In genomic region chr2:227772932-227773331, GRCh38 we compare ENCODE assay signal across 20 cellular contexts. TPM values are rescaled to one million over a fixed set of nuclear protein-coding genes. Genes with fewer than 3 reads are reported as not detected.
DNase-seq lines count a peak whose midpoint lies in the region; ATAC-seq, FAIRE-seq and TF ChIP-seq lines count a peak whose summit lies in the region.
"Had no signal": no experiment of that assay in that cellular context is flagged by ENCODE, and none has a peak within 500 bp of the region (broad histone marks: within the 10 kb centered on the region; RNA-seq: fewer than 3 reads in every experiment).

No MANE protein-coding gene starts in this region.

- H3K14ac ChIP-seq in H9 (ENCODE audit: insufficient read depth, low read length) = no peak overlapping the region

- no peaks in the 10 kb centered on the region; the same call in 1 of the 2 replicates for H3K27me3 Mint-ChIP-seq in H9 (ENCODE audit: low read depth)
- H3K27me3 Mint-ChIP-seq in activated T-helper 17 cell treated with anti-CD3 and anti-CD28 coated beads, Interleukin-2, amount 50 U/mL, for 72 hours = no peaks in the 10 kb centered on the region
- H3K27me3 Mint-ChIP-seq: CD8-positive, alpha-beta memory T cell had no signal

- no peak overlapping the region for H2BK5ac ChIP-seq in H9 (ENCODE audit: insufficient read length, low read length)

- POLR2A ChIA-PET in A549 (lab: Yijun Ruan, JAX) = no interaction called here

- no peak for TF ChIP-seq RAD21 in A549 (conservative IDR thresholded peaks at IDR 0.05 in 1 of 2, IDR thresholded peaks at IDR 0.05 in 1 of 2)

- H3K27ac ChIP-seq in A549 (peak overlapping the region; percentile 41 to 67; a peak in 3 of 6 replicates), H9 (ENCODE audit: insufficient read length, low read depth, low read length) (no peak overlapping the region), lower lobe of right lung (no peak overlapping the region)
- H3K27ac ChIP-seq: BLaER1 treated with 17β-estradiol and CSF1 and Interleukin-3, amounts not matched to agents 10 nM and 100 nM had no signal

- no peak overlapping the region for H3K4me3 Mint-ChIP-seq in H9
- H3K4me3 Mint-ChIP-seq in activated T-helper 17 cell treated with anti-CD3 and anti-CD28 coated beads, Interleukin-2, amount 50 U/mL, for 72 hours = peak overlapping the region; percentile 78
- H3K4me3 Mint-ChIP-seq: CD8-positive, alpha-beta memory T cell had no signal

- peak overlapping the region; percentile 47 for H2BK12ac ChIP-seq in H9 (ENCODE audit: insufficient read length, low read depth, low read length)

- WGBS in A549 (ENCODE audit: missing lambda C conversion rate) = 49% methylated on average over 2 of the region's 2 CpGs
- WGBS in H9 (ENCODE audit: extremely low coverage, insufficient read length, low lambda C conversion rate) = no CpG with 5 or more reads among the region's 2 CpGs

- H3K79me1 ChIP-seq in H9 (ENCODE audit: insufficient read depth, low read depth, low read length, poor library complexity, severe bottlenecking) = no peaks in the 10 kb centered on the region

- no peak overlapping the region for H4K91ac ChIP-seq in H9 (ENCODE audit: insufficient read length, low read depth, low read length)

- ATAC-seq in A549 (peak in 1 of 2 experiments; percentile 60; a peak in 3 of 6 replicates), lower lobe of right lung (no peak)
- ATAC-seq in activated T-helper 17 cell treated with anti-CD3 and anti-CD28 coated beads, Interleukin-2, amount 50 U/mL, for 72 hours (replicated peaks) = no peak
- ATAC-seq: Right ventricle myocardium inferior had no signal

- H3K4me1 ChIP-seq in A549 (peaks cover 10% of the 10 kb centered on the region; the same call in 2 of the 3 replicates), H9 (ENCODE audit: insufficient read depth, low read length) (peaks cover 3% of the 10 kb centered on the region; the same call in 1 of the 2 replicates), lower lobe of right lung (no peaks in the 10 kb centered on the region), BE2C (no peaks in the 10 kb centered on the region)

- intact Hi-C loops in lower lobe of right lung (cut with DNase I) = no loop called here

- H3T11ph ChIP-seq in H9 (ENCODE audit: low read length) = no peak overlapping the region

- DNase-seq in A549 (ENCODE audit: low read depth in 1 of 2, low spot score in 1 of 2) (no peak), H9 (no peak), lower lobe of right lung (no peak), BE2C (no peak)
- DNase-seq in activated CD4-positive, alpha-beta T cell treated with anti-CD3 and anti-CD28 coated beads, Interleukin-2, amount 50 U/mL, for 48 hours = no peak
- DNase-seq: CD8-positive, alpha-beta memory T cell; H7; NCI-H1105; NCI-H2081; NK-92 treated with Interleukin-12 subunit alpha and Interleukin-12 subunit beta, amount 100 ng/mL, for 24 hours had no signal

- H3K27me3 ChIP-seq in H9 (ENCODE audit: insufficient read depth, low read length) (no peaks in the 10 kb centered on the region), lower lobe of right lung (ENCODE audit: low read depth) (no peaks in the 10 kb centered on the region), BE2C (no peaks in the 10 kb centered on the region)
- H3K27me3 ChIP-seq: BLaER1 treated with 17β-estradiol and CSF1 and Interleukin-3, amounts not matched to agents 10 nM and 100 nM had no signal

- H3K79me2 ChIP-seq in H9 (ENCODE audit: insufficient read depth, low read length) = no peaks in the 10 kb centered on the region

- no peaks in the 10 kb centered on the region for H4K20me1 ChIP-seq in H9 (ENCODE audit: control insufficient read depth, insufficient read depth, insufficient read length)
- H4K20me1 ChIP-seq: BLaER1 treated with 17β-estradiol and CSF1 and Interleukin-3, amounts not matched to agents 10 nM and 100 nM had no signal

- no peak overlapping the region for H4K8ac ChIP-seq in H9 (replicated peaks; ENCODE audit: insufficient read length, low read depth, low read length)

- H3K56ac ChIP-seq in H9 (ENCODE audit: insufficient read length, low read depth, low read length) = no peak overlapping the region

- no peak overlapping the region for H2AFZ ChIP-seq in H9 (ENCODE audit: low read length)

- H3K9me3 ChIP-seq in A549 = no peaks in the 10 kb centered on the region
- no peaks in the 10 kb centered on the region for H3K9me3 ChIP-seq in H9 (ENCODE audit: control insufficient read depth, low read depth, low read length)
- no peaks in the 10 kb centered on the region for H3K9me3 ChIP-seq in lower lobe of right lung
- no peaks in the 10 kb centered on the region; the same call in 1 of the 2 replicates for H3K9me3 ChIP-seq in BE2C

- no peak overlapping the region for H3K23ac ChIP-seq in H9 (ENCODE audit: insufficient read length, low read depth, low read length)

- H2BK15ac ChIP-seq in H9 (ENCODE audit: low read depth, low read length) = no peak overlapping the region

- no peak overlapping the region for H3K4ac ChIP-seq in H9 (ENCODE audit: low read depth, low read length)

- no peaks in the 10 kb centered on the region for H3K9me3 Mint-ChIP-seq in H9
- H3K9me3 Mint-ChIP-seq in activated T-helper 17 cell treated with anti-CD3 and anti-CD28 coated beads, Interleukin-2, amount 50 U/mL, for 72 hours = no peaks in the 10 kb centered on the region
- H3K9me3 Mint-ChIP-seq: CD8-positive, alpha-beta memory T cell had no signal

- TF ChIP-seq CTCF in A549 (IDR thresholded peaks at IDR 0.05) = no peak
- TF ChIP-seq CTCF in H9 (conservative IDR thresholded peaks at IDR 0.05) = no peak
- TF ChIP-seq CTCF in lower lobe of right lung (IDR thresholded peaks at IDR 0.05) = no peak
- TF ChIP-seq CTCF in BE2C (IDR thresholded peaks at IDR 0.05; ENCODE audit: low read depth, low read length) = no peak

- TF ChIP-seq EP300 in A549 (IDR thresholded peaks at IDR 0.05) = no peak

- no peak overlapping the region for H3K4me3 ChIP-seq in A549
- no peak overlapping the region for H3K4me3 ChIP-seq in lower lobe of right lung
- no peak overlapping the region for H3K4me3 ChIP-seq in BE2C (ENCODE audit: low read depth, low read length)
- H3K4me3 ChIP-seq: BLaER1 treated with 17β-estradiol and CSF1 and Interleukin-3, amounts not matched to agents 10 nM and 100 nM had no signal

- FAIRE-seq in A549 (lab: Jason Lieb, UNC) = no peak
- FAIRE-seq: D721Med, HTR-8/SVneo, RCC 7860 had no signal

- H2AK5ac ChIP-seq in H9 (ENCODE audit: insufficient read length, low read length) = no peak overlapping the region

- H2BK120ac ChIP-seq in H9 (ENCODE audit: low read depth, low read length, poor library complexity, severe bottlenecking) = no peak overlapping the region

- H3K4me1 Mint-ChIP-seq in H9 = peaks cover 24 to 25% of the 10 kb centered on the region in 2 experiments
- peaks cover 26% of the 10 kb centered on the region for H3K4me1 Mint-ChIP-seq in activated T-helper 17 cell treated with anti-CD3 and anti-CD28 coated beads, Interleukin-2, amount 50 U/mL, for 72 hours

- no peak overlapping the region for H3K9ac ChIP-seq in H9 (ENCODE audit: extremely low read depth, insufficient read length, low read length)
- H3K9ac ChIP-seq: BLaER1 treated with 17β-estradiol and CSF1 and Interleukin-3, amounts not matched to agents 10 nM and 100 nM had no signal

- H3K4me2 ChIP-seq in A549 = no peak overlapping the region
- H3K4me2 ChIP-seq in H9 (ENCODE audit: insufficient read depth, insufficient read length, low read length) = no peak overlapping the region
- H3K4me2 ChIP-seq: BLaER1 treated with 17β-estradiol and CSF1 and Interleukin-3, amounts not matched to agents 10 nM and 100 nM had no signal

- H3K27ac Mint-ChIP-seq in H9 = no peak overlapping the region; a peak in 1 of 7 replicates
- no peak overlapping the region for H3K27ac Mint-ChIP-seq in activated T-helper 17 cell treated with anti-CD3 and anti-CD28 coated beads, Interleukin-2, amount 50 U/mL, for 72 hours

- H3K36me3 ChIP-seq in lower lobe of right lung (no peaks in the 10 kb centered on the region), BE2C (no peaks in the 10 kb centered on the region)
- H3K36me3 ChIP-seq: BLaER1 treated with 17β-estradiol and CSF1 and Interleukin-3, amounts not matched to agents 10 nM and 100 nM had no signal

- H2BK20ac ChIP-seq in H9 (ENCODE audit: low read depth, low read length, poor library complexity, severe bottlenecking) = no peak overlapping the region

- H3K23me2 ChIP-seq in H9 (ENCODE audit: insufficient read length, low read depth, low read length, poor library complexity, severe bottlenecking) = no peaks in the 10 kb centered on the region

- no peak overlapping the region for H3K18ac ChIP-seq in H9 (ENCODE audit: insufficient read length, low read depth, low read length)

- CTCF ChIA-PET in A549 (lab: Yijun Ruan, JAX) = interaction anchor here (0.8 to 3.5 kb wide), 3 partner anchors 11 to 367 kb away, joined by 3 to 16 read pairs (median 3); no protein-coding TSS in a partner anchor

- no peaks in the 10 kb centered on the region; a peak in 1 of 7 replicates for H3K36me3 Mint-ChIP-seq in H9 (ENCODE audit: insufficient read depth in 1 of 3, low read depth in 3 of 3)
- H3K36me3 Mint-ChIP-seq in activated T-helper 17 cell treated with anti-CD3 and anti-CD28 coated beads, Interleukin-2, amount 50 U/mL, for 72 hours (ENCODE audit: low read depth) = peaks cover 4% of the 10 kb centered on the region
- H3K36me3 Mint-ChIP-seq: CD8-positive, alpha-beta memory T cell had no signal

- H4K5ac ChIP-seq in H9 (ENCODE audit: insufficient read length, low read depth, low read length) = no peak overlapping the region

- no peak for TF ChIP-seq POLR2A in A549 (IDR thresholded peaks at IDR 0.05; ENCODE audit: low read length)

RNA-seq across cellular contexts. Expression of gene SCYGR8, which starts 27.2 kb away (rescaled TPM):
- polyA plus RNA-seq in A549 (2011; rRNA removed) (not detected in 2 replicates), A549 (2017; fragmentation: RNase III; extraction: RNeasy Plus Mini Kit Qiagen cat#74134 plus additional on column Dnase treatment) (not detected in 3 replicates)
- not detected in 2 replicates for polyA plus RNA-seq in A549 (2012; cell fraction: cytosol; rRNA removed)
- polyA plus RNA-seq in A549 (2012; cell fraction: nucleus; rRNA removed) = not detected in 2 replicates
- not detected in 2 replicates for polyA minus RNA-seq in A549 (2011; rRNA and poly(A)+ RNA removed)
- total RNA-seq in H9 (2021) (not detected in 2 replicates), lower lobe of right lung (not detected)
- not detected for total RNA-seq in activated T-helper 17 cell treated with anti-CD3 and anti-CD28 coated beads, Interleukin-2, amount 50 U/mL, for 72 hours
- polyA plus RNA-seq in BE2C (2012; ENCODE audit: insufficient read depth, insufficient read length, low read depth) = not detected
- total RNA-seq: A673; CD8-positive, alpha-beta memory T cell; G401; H7; NCI-H460; Right ventricle myocardium inferior; SK-MEL-5 had no signal
- polyA plus RNA-seq: CD8-positive, alpha-beta memory T cell had no signal

RNA-seq across cellular contexts. Expression of gene CCL20, which starts 40.7 kb away (rescaled TPM):
- 3.4 and 6.5 TPM in 2 replicates for polyA plus RNA-seq in A549 (2011; rRNA removed)
- 0.57 and 1.3 TPM in 2 replicates for polyA plus RNA-seq in A549 (2012; cell fraction: cytosol; rRNA removed)
- 0.18 and 0.47 TPM in 2 replicates for polyA plus RNA-seq in A549 (2012; cell fraction: nucleus; rRNA removed)
- 0.43 to 1.1 TPM (median 0.45 TPM) in 3 replicates for polyA plus RNA-seq in A549 (2017; fragmentation: RNase III; extraction: RNeasy Plus Mini Kit Qiagen cat#74134 plus additional on column Dnase treatment)
- polyA minus RNA-seq in A549 (2011; rRNA and poly(A)+ RNA removed) = 1.8 and 2.7 TPM in 2 replicates
- total RNA-seq in H9 (2021) = not detected in 2 replicates
- 100 to 1,000 TPM in 1 of 2 donors, 10 to 100 TPM in 1; 36.1 to 137 TPM for total RNA-seq in activated T-helper 17 cell treated with anti-CD3 and anti-CD28 coated beads, Interleukin-2, amount 50 U/mL, for 72 hours
- total RNA-seq in lower lobe of right lung = 1.6 TPM
- not detected for polyA plus RNA-seq in BE2C (2012; ENCODE audit: insufficient read depth, insufficient read length, low read depth)
- total RNA-seq: A673, G401, H7, Right ventricle myocardium inferior had no signal

RNA-seq across cellular contexts. Expression of gene SCYGR7, which starts 44.8 kb away (rescaled TPM):
- not detected in 2 replicates for polyA plus RNA-seq in A549 (2011; rRNA removed)
- not detected in 2 replicates for polyA plus RNA-seq in A549 (2012; cell fraction: cytosol; rRNA removed)
- not detected in 2 replicates for polyA plus RNA-seq in A549 (2012; cell fraction: nucleus; rRNA removed)
- polyA plus RNA-seq in A549 (2017; fragmentation: RNase III; extraction: RNeasy Plus Mini Kit Qiagen cat#74134 plus additional on column Dnase treatment) = not detected in 3 replicates
- polyA minus RNA-seq in A549 (2011; rRNA and poly(A)+ RNA removed) = not detected in 2 replicates
- total RNA-seq in H9 (2021) = not detected in 2 replicates
- total RNA-seq in activated T-helper 17 cell treated with anti-CD3 and anti-CD28 coated beads, Interleukin-2, amount 50 U/mL, for 72 hours = not detected
- not detected for total RNA-seq in lower lobe of right lung
- not detected for polyA plus RNA-seq in BE2C (2012; ENCODE audit: insufficient read depth, insufficient read length, low read depth)
- total RNA-seq: A673; CD8-positive, alpha-beta memory T cell; G401; H7; NCI-H460; Right ventricle myocardium inferior; SK-MEL-5 had no signal
- polyA plus RNA-seq: CD8-positive, alpha-beta memory T cell had no signal

RNA-seq across cellular contexts. Expression of gene SCYGR6, which starts 48.4 kb away (rescaled TPM):
- polyA plus RNA-seq in A549 (2011; rRNA removed) (not detected in 2 replicates), A549 (2017; fragmentation: RNase III; extraction: RNeasy Plus Mini Kit Qiagen cat#74134 plus additional on column Dnase treatment) (not detected in 3 replicates)
- not detected in 2 replicates for polyA plus RNA-seq in A549 (2012; cell fraction: cytosol; rRNA removed)
- polyA plus RNA-seq in A549 (2012; cell fraction: nucleus; rRNA removed) = not detected in 2 replicates
- polyA minus RNA-seq in A549 (2011; rRNA and poly(A)+ RNA removed) = not detected in 2 replicates
- total RNA-seq in H9 (2021) (not detected in 2 replicates), lower lobe of right lung (not detected)
- total RNA-seq in activated T-helper 17 cell treated with anti-CD3 and anti-CD28 coated beads, Interleukin-2, amount 50 U/mL, for 72 hours = not detected
- polyA plus RNA-seq in BE2C (2012; ENCODE audit: insufficient read depth, insufficient read length, low read depth) = not detected
- total RNA-seq: A673; CD8-positive, alpha-beta memory T cell; G401; H7; NCI-H460; Right ventricle myocardium inferior; SK-MEL-5 had no signal
- polyA plus RNA-seq: CD8-positive, alpha-beta memory T cell had no signal

RNA-seq across cellular contexts. Expression of gene SLC19A3, which starts 55.1 kb away (rescaled TPM):
- 7.6 and 8.8 TPM in 2 replicates for polyA plus RNA-seq in A549 (2011; rRNA removed)
- polyA plus RNA-seq in A549 (2012; cell fraction: cytosol; rRNA removed) = 2.6 and 3.2 TPM in 2 replicates
- polyA plus RNA-seq in A549 (2012; cell fraction: nucleus; rRNA removed) = 7.2 and 9.5 TPM in 2 replicates
- 2.2 to 2.8 TPM (median 2.7 TPM) in 3 replicates for polyA plus RNA-seq in A549 (2017; fragmentation: RNase III; extraction: RNeasy Plus Mini Kit Qiagen cat#74134 plus additional on column Dnase treatment)
- polyA minus RNA-seq in A549 (2011; rRNA and poly(A)+ RNA removed) = 20.8 and 23.6 TPM in 2 replicates
- total RNA-seq in H9 (2021) = 1.8 and 2.3 TPM in 2 replicates
- not detected for total RNA-seq in activated T-helper 17 cell treated with anti-CD3 and anti-CD28 coated beads, Interleukin-2, amount 50 U/mL, for 72 hours
- total RNA-seq in lower lobe of right lung = 40.7 TPM
- 0.91 TPM for polyA plus RNA-seq in BE2C (2012; ENCODE audit: insufficient read depth, insufficient read length, low read depth)
- total RNA-seq: CD8-positive, alpha-beta memory T cell; G401 had no signal
- polyA plus RNA-seq: CD8-positive, alpha-beta memory T cell had no signal

Comparison
In these comparisons a context has a peak if more than half of its experiments do, and no peak if none do; other contexts are left out.
1. H3K27ac ChIP-seq: peak in A549 (2 of 2); none in H9 (single experiment) and lower lobe of right lung (single experiment).
2. RNA of gene CCL20, which starts 40.7 kb away (total RNA-seq): 36.1 to 137 TPM in activated T-helper 17 cell treated with anti-CD3 and anti-CD28 coated beads, Interleukin-2, amount 50 U/mL, for 72 hours; 1.6 TPM in lower lobe of right lung (single experiment) and not detected in H9; every median in the first group is over 10 times any median in the second.